Comparison of ENCODE assay signal across 12 cellular contexts in the genomic region with DNA sequence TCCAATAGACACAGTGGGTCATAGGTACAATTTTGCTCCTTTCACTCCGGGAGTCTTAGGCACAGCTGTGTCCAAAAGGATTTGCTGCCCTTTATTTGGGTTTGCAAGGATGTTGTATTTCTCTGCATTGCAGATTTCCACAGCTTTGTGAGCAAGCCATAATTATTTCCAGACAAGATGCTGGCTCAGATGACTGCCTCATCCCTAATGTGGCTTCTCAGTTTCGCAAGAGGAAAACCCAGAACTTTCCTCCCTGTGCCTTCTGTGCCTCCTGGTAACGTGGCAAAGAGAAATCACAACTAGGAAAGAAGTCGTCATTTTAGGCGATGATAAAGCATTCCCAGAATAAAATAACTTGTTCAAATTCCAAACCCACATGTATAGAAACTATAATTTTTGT. TPM values are rescaled to one million over a fixed set of nuclear protein-coding genes. Genes with fewer than 3 reads are reported as not detected.
DNase-seq lines count a peak whose midpoint lies in the region; ATAC-seq and TF ChIP-seq lines count a peak whose summit lies in the region.
"Had no signal": no experiment of that assay in that cellular context is flagged by ENCODE, and none has a peak within 500 bp of the region (broad histone marks: within the 10 kb centered on the region; RNA-seq: fewer than 3 reads in every experiment).

No MANE protein-coding gene starts in this region.

- ATAC-seq in SK-N-SH treated with all-trans-retinoic acid at 6 μM for 48 hours = peak; percentile 58
- ATAC-seq in heart left ventricle = peak; percentile 30 to 73 (median 58)
- peak; percentile 91 for ATAC-seq in sciatic nerve
- ATAC-seq: left lobe of liver had no signal

- TF ChIP-seq CTCF in AG10803 (conservative IDR thresholded peaks at IDR 0.05; ENCODE audit: low read length) (no peak), heart left ventricle (IDR thresholded peaks at IDR 0.05) (no peak)

- H3K4me3 ChIP-seq in AG10803 (ENCODE audit: low read length) (no peak overlapping the region), heart left ventricle (no peak overlapping the region)

- WGBS in heart left ventricle, 4 donors = 72 to 83% (median 81%) methylated on average over 5 of the region's 5 CpGs

- no peaks in the 10 kb centered on the region for H3K4me1 Mint-ChIP-seq in activated naive CD8-positive, alpha-beta T cell treated with anti-CD3 and anti-CD28 coated beads for 36 hours

- TF ChIP-seq POLR2A in heart left ventricle (IDR thresholded peaks at IDR 0.05) = no peak

- H3K9me3 ChIP-seq in heart left ventricle = no peaks in the 10 kb centered on the region

- H3K9me3 Mint-ChIP-seq in activated naive CD8-positive, alpha-beta T cell treated with anti-CD3 and anti-CD28 coated beads for 36 hours = no peaks in the 10 kb centered on the region

- H3K27me3 ChIP-seq in heart left ventricle = no peaks in the 10 kb centered on the region

- intact Hi-C loops in heart left ventricle (cut with DNase I) (loop anchor here in 3 of 10 donors (5.0 to 10.0 kb wide), 3 partner anchors 66 to 598 kb away; no protein-coding TSS in a partner anchor), sciatic nerve (cut with DNase I) (no loop called here)

- no peaks in the 10 kb centered on the region for H3K36me3 Mint-ChIP-seq in activated naive CD8-positive, alpha-beta T cell treated with anti-CD3 and anti-CD28 coated beads for 36 hours

- H3K4me1 ChIP-seq in heart left ventricle = peaks cover 0 to 36% (median 19%) of the 10 kb centered on the region in 12 donors

- H3K4me3 Mint-ChIP-seq in activated naive CD8-positive, alpha-beta T cell treated with anti-CD3 and anti-CD28 coated beads for 36 hours = no peak overlapping the region

- DNase-seq in AG10803 (ENCODE audit: low read depth) = peak; percentile 98
- no peak for DNase-seq in heart left ventricle
- no peak for DNase-seq in sciatic nerve (ENCODE audit: low spot score)
- no peak for DNase-seq in SW480 (ENCODE audit: low spot score)
- DNase-seq in NCI-H146 (lab: John Stamatoyannopoulos, UW) = no peak
- no peak for DNase-seq in HT-29 (ENCODE audit: low spot score)
- no peak for DNase-seq in activated naive CD8-positive, alpha-beta T cell treated with anti-CD3 and anti-CD28 coated beads for 36 hours
- DNase-seq: activated CD4-positive, alpha-beta T cell treated with anti-CD3 and anti-CD28 coated beads for 1 hour; NCI-H2081 treated with DMSO at 0.1 percent for 48 hours had no signal

- peak overlapping the region in 11 of 12 donors; percentile 19 to 67 (median 57) for H3K27ac ChIP-seq in heart left ventricle
- H3K27ac ChIP-seq: C4-2B had no signal

- H3K36me3 ChIP-seq in heart left ventricle = no peaks in the 10 kb centered on the region

- no peak overlapping the region for H3K27ac Mint-ChIP-seq in activated naive CD8-positive, alpha-beta T cell treated with anti-CD3 and anti-CD28 coated beads for 36 hours

- peaks cover 4% of the 10 kb centered on the region for H3K27me3 Mint-ChIP-seq in activated naive CD8-positive, alpha-beta T cell treated with anti-CD3 and anti-CD28 coated beads for 36 hours

TF ChIP-seq in SK-N-SH treated with all-trans-retinoic acid at 6 μM for 48 hours, 23 proteins besides CTCF, POLR2A, EP300 and RAD21:
- TF ChIP-seq BACH2 (CRISPR knock-in tag; IDR thresholded peaks at IDR 0.05; ENCODE audit: borderline replicate concordance) = no peak
- no peak for TF ChIP-seq ZC3H10 (CRISPR knock-in tag; IDR thresholded peaks at IDR 0.05)
- TF ChIP-seq, protein P1, sequence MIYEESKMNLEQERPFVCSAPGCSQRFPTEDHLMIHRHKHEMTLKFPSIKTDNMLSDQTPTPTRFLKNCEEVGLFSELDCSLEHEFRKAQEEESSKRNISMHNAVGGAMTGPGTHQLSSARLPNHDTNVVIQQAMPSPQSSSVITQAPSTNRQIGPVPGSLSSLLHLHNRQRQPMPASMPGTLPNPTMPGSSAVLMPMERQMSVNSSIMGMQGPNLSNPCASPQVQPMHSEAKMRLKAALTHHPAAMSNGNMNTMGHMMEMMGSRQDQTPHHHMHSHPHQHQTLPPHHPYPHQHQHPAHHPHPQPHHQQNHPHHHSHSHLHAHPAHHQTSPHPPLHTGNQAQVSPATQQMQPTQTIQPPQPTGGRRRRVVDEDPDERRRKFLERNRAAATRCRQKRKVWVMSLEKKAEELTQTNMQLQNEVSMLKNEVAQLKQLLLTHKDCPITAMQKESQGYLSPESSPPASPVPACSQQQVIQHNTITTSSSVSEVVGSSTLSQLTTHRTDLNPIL (CRISPR knock-in tag; IDR thresholded peaks at IDR 0.05; ENCODE audit: low read depth) = no peak
- TF ChIP-seq PPARA (CRISPR knock-in tag; IDR thresholded peaks at IDR 0.05; ENCODE audit: borderline replicate concordance) = no peak
- TF ChIP-seq ZNF565 (CRISPR knock-in tag; conservative IDR thresholded peaks at IDR 0.05; ENCODE audit: low read depth) = no peak
- TF ChIP-seq ZFP30 (CRISPR knock-in tag; IDR thresholded peaks at IDR 0.05) = no peak

RNA-seq across cellular contexts. Expression of a gene that starts 33.7 kb away (rescaled TPM):
- total RNA-seq in heart left ventricle (10 to 100 TPM; 13.6 to 29.1 (median 21.5) TPM), sciatic nerve (9.6 TPM)
- polyA plus RNA-seq in heart left ventricle = 10 to 100 TPM; 11.7 to 23.3 TPM
- not detected in 2 replicates for total RNA-seq in HT-29 (2014; rRNA removed; shearing (Covaris generic))
- 1 to 10 TPM; 8.7 TPM for total RNA-seq in activated naive CD8-positive, alpha-beta T cell treated with anti-CD3 and anti-CD28 coated beads for 36 hours
